ENCODE assay signal across 9 cellular contexts in the genomic region with DNA sequence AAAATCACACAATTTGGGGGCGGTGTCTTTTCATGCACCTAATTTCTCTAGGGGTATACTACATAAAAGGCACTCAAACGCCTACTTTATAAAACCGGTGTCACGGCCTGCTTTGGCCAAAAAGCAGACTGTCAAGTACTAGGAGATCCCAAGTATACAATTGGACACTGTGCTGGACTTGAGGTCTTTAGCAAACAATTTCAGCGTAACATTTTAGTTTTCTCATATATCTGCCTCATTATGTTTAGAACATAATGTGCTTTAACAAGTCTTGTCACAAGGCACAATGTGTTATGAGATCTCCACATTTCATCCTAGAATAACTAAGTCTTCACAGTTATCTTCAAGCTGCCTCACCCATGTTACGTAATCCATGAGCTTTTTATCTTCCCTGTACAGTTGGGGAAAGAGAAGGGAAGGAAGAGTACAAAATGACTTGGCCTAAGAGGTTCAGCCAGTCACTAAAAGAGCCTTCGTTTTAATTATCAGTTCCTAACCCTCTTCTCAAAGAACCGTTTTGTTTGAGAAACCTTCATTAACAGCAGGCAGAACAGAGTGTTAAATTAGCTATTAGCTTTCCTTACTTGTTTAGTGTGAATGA. TPM values are rescaled to one million over a fixed set of nuclear protein-coding genes. Genes with fewer than 3 reads are reported as not detected.
A peak's percentile ranks its signal among the peaks of the same experiment; 100 is the strongest.
DNase-seq lines count a peak whose midpoint lies in the region; ATAC-seq, FAIRE-seq and TF ChIP-seq lines count a peak whose summit lies in the region.
"Had no signal": no experiment of that assay in that cellular context is flagged by ENCODE, and none has a peak within 500 bp of the region (broad histone marks: within the 10 kb centered on the region; RNA-seq: fewer than 3 reads in every experiment).

No MANE protein-coding gene starts in this region.

- no peaks in the 10 kb centered on the region for H3K36me3 Mint-ChIP-seq in neural crest cell (ENCODE audit: low read depth)

- peak overlapping the region; percentile 89 for H3K4me3 Mint-ChIP-seq in neural crest cell

- peak; percentile 23 for DNase-seq in DMS 273 (lab: John Stamatoyannopoulos, UW; ENCODE audit: unreplicated experiment)
- no peak for DNase-seq in DMS 273 treated with DMSO at 0.1 percent for 48 hours (lab: John Stamatoyannopoulos, UW)
- peak; percentile 4 for DNase-seq in NCI-H69 (lab: John Stamatoyannopoulos, UW)
- peak; percentile 20 to 56 for DNase-seq in cardiac fibroblast (ENCODE audit: low read depth in 2 of 2)
- no peak for DNase-seq in neural crest cell (ENCODE audit: low read depth, low spot score)
- no peak for DNase-seq in frontal cortex (ENCODE audit: low spot score in 2 of 2)
- no peak for DNase-seq in activated CD4-positive, CD25-positive, alpha-beta regulatory T cell (lab: John Stamatoyannopoulos, UW)
- DNase-seq: stimulated activated CD4-positive, alpha-beta T cell treated with anti-CD3 and anti-CD28 coated beads, Interleukin-1b, Interleukin-23, amount 100 ng/mL, for 48 hours had no signal

- peaks cover 42% of the 10 kb centered on the region for H3K4me1 Mint-ChIP-seq in neural crest cell

- no peak overlapping the region for H3K27ac Mint-ChIP-seq in neural crest cell (ENCODE audit: unreplicated experiment)

- no peaks in the 10 kb centered on the region for H3K27me3 Mint-ChIP-seq in neural crest cell (ENCODE audit: low read depth)

- H3K9me3 Mint-ChIP-seq in neural crest cell: no peaks in the 10 kb centered on the region

- no peak for FAIRE-seq in frontal cortex (lab: Jason Lieb, UNC)

- no peak for ATAC-seq in GM18502 (IDR thresholded peaks at IDR 0.05; ENCODE audit: poor library complexity, unreplicated experiment)

- no peak overlapping the region for H3K4me3 ChIP-seq in cardiac fibroblast (replicated peaks in 1 of 2; ENCODE audit: low read depth in 2 of 2, low read length in 2 of 2)

- TF ChIP-seq CTCF in cardiac fibroblast (IDR thresholded peaks at IDR 0.05; ENCODE audit: low read depth, low read length) (no peak), neural crest cell (conservative IDR thresholded peaks at IDR 0.05) (no peak)

RNA-seq across cellular contexts. Expression of a gene that starts 1.7 kb away (rescaled TPM):
- total RNA-seq in neural crest cell (23.3 and 24.4 TPM in 2 replicates), frontal cortex (58.7 TPM)

Comparison
In these comparisons a context has a peak if more than half of its experiments do, and no peak if none do; other contexts are left out.
1. DNase-seq: peak in DMS 273 (single experiment), NCI-H69 (single experiment) and cardiac fibroblast (2 of 2); none in DMS 273 treated with DMSO at 0.1 percent for 48 hours (single experiment), neural crest cell (single experiment), frontal cortex (0 of 2) and activated CD4-positive, CD25-positive, alpha-beta regulatory T cell (0 of 4).